ENCODE assay signal across 17 cellular contexts in genomic region chr3:194570898-194571297, GRCh38.
DNase-seq lines count a peak whose midpoint lies in the region; TF ChIP-seq lines count a peak whose summit lies in the region.
"Had no signal": no experiment of that assay in that cellular context is flagged by ENCODE, and none has a peak within 500 bp of the region (broad histone marks: within the 10 kb centered on the region; RNA-seq: fewer than 3 reads in every experiment).

No MANE protein-coding gene starts in this region.

- H3K36me3 ChIP-seq in Caco-2 (ENCODE audit: control insufficient read depth, insufficient read depth, low read length) (no peaks in the 10 kb centered on the region), endodermal cell (ENCODE audit: control insufficient read depth, insufficient read depth, low read length) (no peaks in the 10 kb centered on the region), neural progenitor cell (no peaks in the 10 kb centered on the region)
- H3K36me3 ChIP-seq: BLaER1 treated with 17β-estradiol and CSF1 and Interleukin-3, amounts not matched to agents 10 nM and 100 nM had no signal

- TF ChIP-seq CTCF in Caco-2 (IDR thresholded peaks at IDR 0.05; ENCODE audit: insufficient read depth in 1 of 2, low read depth in 1 of 2, low read length in 1 of 2, severe bottlenecking in 1 of 2, unreplicated experiment in 1 of 2): no peak
- no peak for TF ChIP-seq CTCF in endodermal cell (conservative IDR thresholded peaks at IDR 0.05)
- no peak for TF ChIP-seq CTCF in neural progenitor cell (IDR thresholded peaks at IDR 0.05)

- H3K9me3 ChIP-seq in Caco-2 (peaks cover 11% of the 10 kb centered on the region; the same call in 1 of the 2 replicates), endodermal cell (ENCODE audit: control insufficient read depth, low read length) (peaks cover 4% of the 10 kb centered on the region), neural progenitor cell (ENCODE audit: low read depth) (no peaks in the 10 kb centered on the region)
- H3K9me3 ChIP-seq: BLaER1 treated with 17β-estradiol and CSF1 and Interleukin-3, amounts not matched to agents 10 nM and 100 nM; SK-N-SH had no signal

- H3K27me3 Mint-ChIP-seq in Caco-2 (ENCODE audit: insufficient read depth, unreplicated experiment) (no peaks in the 10 kb centered on the region), endodermal cell (ENCODE audit: insufficient read depth) (no peaks in the 10 kb centered on the region), neural progenitor cell (ENCODE audit: insufficient read depth, low read depth) (peaks cover 7% of the 10 kb centered on the region)

- no peak overlapping the region for H3K4me2 ChIP-seq in neural progenitor cell
- H3K4me2 ChIP-seq: SK-N-SH had no signal

- H3K9ac ChIP-seq in endodermal cell (ENCODE audit: extremely low read depth, low read length, poor library complexity, severe bottlenecking) (no peak overlapping the region), neural progenitor cell (no peak overlapping the region)
- H3K9ac ChIP-seq: SK-N-SH had no signal

- no TSS peak for BruUV-seq in Caco-2 (replicated peaks; lab: Mats Ljungman, UMichigan)

- no peaks in the 10 kb centered on the region for H3K27me3 ChIP-seq in Caco-2 (replicated peaks; ENCODE audit: control insufficient read depth, insufficient read depth, low read length)
- H3K27me3 ChIP-seq in endodermal cell (ENCODE audit: control insufficient read depth, insufficient read depth, low read length, poor library complexity, severe bottlenecking): no peaks in the 10 kb centered on the region
- no peaks in the 10 kb centered on the region for H3K27me3 ChIP-seq in neural progenitor cell
- H3K27me3 ChIP-seq: BLaER1 treated with 17β-estradiol and CSF1 and Interleukin-3, amounts not matched to agents 10 nM and 100 nM had no signal

- H3K27ac Mint-ChIP-seq in Caco-2 (ENCODE audit: unreplicated experiment): peak overlapping the region; percentile 98
- peak overlapping the region; percentile 58 for H3K27ac Mint-ChIP-seq in endodermal cell
- H3K27ac Mint-ChIP-seq in neural progenitor cell: no peak overlapping the region

- CTCF ChIA-PET in Caco-2 (lab: Charles Lee): interaction anchor here (5.2 kb wide), 1 partner anchor 99 kb away, joined by 46 read pairs; no protein-coding TSS in a partner anchor

- POLR2A ChIA-PET in Caco-2 (lab: Charles Lee): no interaction called here

- H3K4me1 ChIP-seq in Caco-2 (peaks cover 53% of the 10 kb centered on the region), endodermal cell (ENCODE audit: control insufficient read depth, insufficient read depth, low read length) (peaks cover 14% of the 10 kb centered on the region), neural progenitor cell (peaks cover 9% of the 10 kb centered on the region)

- intact Hi-C loops in Caco-2 (cut with micrococcal nuclease; ENCODE audit: unreplicated experiment): loop anchor here (10.0 kb wide), 1 partner anchor 236 kb away; no protein-coding TSS in a partner anchor

- H3K36me3 Mint-ChIP-seq in Caco-2 (ENCODE audit: insufficient read depth, unreplicated experiment) (peaks cover 6% of the 10 kb centered on the region), endodermal cell (ENCODE audit: low read depth) (no peaks in the 10 kb centered on the region), neural progenitor cell (no peaks in the 10 kb centered on the region)

- H3K4me1 Mint-ChIP-seq in Caco-2 (ENCODE audit: low read depth, unreplicated experiment) (peaks cover 37% of the 10 kb centered on the region), endodermal cell (peaks cover 40% of the 10 kb centered on the region), neural progenitor cell (peaks cover 21% of the 10 kb centered on the region)

- no peaks in the 10 kb centered on the region for H3K79me2 ChIP-seq in neural progenitor cell (ENCODE audit: low read depth)

- no peaks in the 10 kb centered on the region for H3K9me3 Mint-ChIP-seq in Caco-2 (ENCODE audit: unreplicated experiment)
- H3K9me3 Mint-ChIP-seq in endodermal cell: no peaks in the 10 kb centered on the region
- no peaks in the 10 kb centered on the region for H3K9me3 Mint-ChIP-seq in neural progenitor cell

- no peaks in the 10 kb centered on the region for H4K20me1 ChIP-seq in neural progenitor cell (ENCODE audit: low read depth)
- H4K20me1 ChIP-seq: BLaER1 treated with 17β-estradiol and CSF1 and Interleukin-3, amounts not matched to agents 10 nM and 100 nM had no signal

- 96 to 99% methylated on average over 6 to 8 of the region's 8 CpGs for WGBS in endodermal cell (ENCODE audit: insufficient coverage in 1 of 2, insufficient read length in 1 of 2), 2 experiments

- H2AFZ ChIP-seq in neural progenitor cell (replicated peaks): peak overlapping the region; percentile 61

- DNase-seq in Caco-2: no peak
- peak; percentile 12 for DNase-seq in HT-29 (ENCODE audit: low spot score)
- no peak for DNase-seq in endodermal cell
- no peak for DNase-seq in neural progenitor cell (ENCODE audit: low spot score)
- DNase-seq in AML-193 (lab: John Stamatoyannopoulos, UW): no peak
- no peak for DNase-seq in HPDE6-E6E7 (ENCODE audit: extremely low spot score)
- DNase-seq in NCI-H187 treated with DMSO at 0.1 percent for 48 hours (lab: John Stamatoyannopoulos, UW): no peak
- DNase-seq in stimulated activated CD4-positive, alpha-beta T cell treated with anti-CD3 and anti-CD28 coated beads, Interleukin-1b, Interleukin-23, amount 100 ng/mL, for 48 hours: no peak
- DNase-seq: GOT3; MM.1S; NCI-H2081; NCI-H2227 treated with DMSO at 0.1 percent for 48 hours; NCI-H524 treated with DMSO at 0.1 percent for 48 hours; NK-92 treated with Interleukin-12 subunit alpha and Interleukin-12 subunit beta, amount 100 ng/mL, for 24 hours; SK-N-SH had no signal

- H3K27ac ChIP-seq in endodermal cell (ENCODE audit: low read depth, low read length) (no peak overlapping the region), neural progenitor cell (no peak overlapping the region)
- H3K27ac ChIP-seq: HL-60 had no signal

- H3F3A ChIP-seq in neural progenitor cell (ENCODE audit: low read depth): no peaks in the 10 kb centered on the region

- no peak overlapping the region for H3K4me3 ChIP-seq in Caco-2 (ENCODE audit: low read depth, low read length)
- H3K4me3 ChIP-seq in endodermal cell (ENCODE audit: low read length): no peak overlapping the region
- no peak overlapping the region for H3K4me3 ChIP-seq in neural progenitor cell
- H3K4me3 ChIP-seq: BLaER1 treated with 17β-estradiol and CSF1 and Interleukin-3, amounts not matched to agents 10 nM and 100 nM had no signal

- H3K4me3 Mint-ChIP-seq in Caco-2 (ENCODE audit: unreplicated experiment): no peak overlapping the region
- no peak overlapping the region for H3K4me3 Mint-ChIP-seq in endodermal cell
- no peak overlapping the region for H3K4me3 Mint-ChIP-seq in neural progenitor cell
